In the genomic region with DNA sequence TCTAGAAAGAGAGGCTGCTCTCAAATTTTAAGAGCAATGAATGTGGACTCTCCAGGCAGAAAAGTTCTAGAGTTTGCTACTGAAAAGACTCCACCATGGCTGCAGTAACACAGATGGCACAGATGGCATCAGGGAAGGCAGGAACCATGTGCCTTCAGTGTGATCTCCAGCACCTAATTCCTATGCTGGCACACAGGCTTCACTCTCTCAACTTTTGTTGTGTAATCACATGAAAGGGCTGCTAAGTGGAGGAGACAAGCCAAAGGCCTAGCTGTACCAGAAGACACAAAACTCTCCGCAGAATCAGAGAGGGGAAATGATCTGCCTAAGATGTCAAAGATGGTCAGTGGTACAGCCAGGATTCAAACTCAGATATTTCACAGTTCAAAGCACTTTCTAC, we compare ENCODE assay signal across 21 cellular contexts. TPM values are rescaled to one million over a fixed set of nuclear protein-coding genes. Genes with fewer than 3 reads are reported as not detected.
A peak's percentile ranks its signal among the peaks of the same experiment; 100 is the strongest.
DNase-seq lines count a peak whose midpoint lies in the region; ATAC-seq and TF ChIP-seq lines count a peak whose summit lies in the region.
"Had no signal": no experiment of that assay in that cellular context is flagged by ENCODE, and none has a peak within 500 bp of the region (broad histone marks: within the 10 kb centered on the region; RNA-seq: fewer than 3 reads in every experiment).

No MANE protein-coding gene starts in this region.

- in situ Hi-C loops in SK-MEL-5 (cut with HindIII; ENCODE audit: low pct_unique_long_range_greater_than_20kb, low sequenced_read_pairs), result no loop called here

- peaks cover 48% of the 10 kb centered on the region for H3K36me3 Mint-ChIP-seq in activated T-cell treated with anti-CD3 and anti-CD28 coated beads, Interleukin-2, amount 50 U/mL, for 24 hours (ENCODE audit: low read depth)
- peaks cover 4% of the 10 kb centered on the region for H3K36me3 Mint-ChIP-seq in activated T-cell treated with anti-CD3 and anti-CD28 coated beads, Interleukin-2, amount 50 U/mL, for 4 hours (ENCODE audit: insufficient read depth)
- H3K36me3 Mint-ChIP-seq in neural crest cell (ENCODE audit: low read depth), result peaks cover 7% of the 10 kb centered on the region

- no peak for ATAC-seq in activated T-cell treated with anti-CD3 and anti-CD28 coated beads, Interleukin-2, amount 50 U/mL, for 4 hours
- no peak for ATAC-seq in HG02938 (IDR thresholded peaks at IDR 0.05; ENCODE audit: unreplicated experiment)
- ATAC-seq: CD8-positive, alpha-beta T cell had no signal

- no peaks in the 10 kb centered on the region for H3K9me3 Mint-ChIP-seq in activated T-cell treated with anti-CD3 and anti-CD28 coated beads, Interleukin-2, amount 50 U/mL, for 24 hours
- no peaks in the 10 kb centered on the region for H3K9me3 Mint-ChIP-seq in activated T-cell treated with anti-CD3 and anti-CD28 coated beads, Interleukin-2, amount 50 U/mL, for 4 hours
- H3K9me3 Mint-ChIP-seq in neural crest cell, result no peaks in the 10 kb centered on the region
- H3K9me3 Mint-ChIP-seq: CD8-positive, alpha-beta T cell had no signal

- H3K4me3 Mint-ChIP-seq in activated T-cell treated with anti-CD3 and anti-CD28 coated beads, Interleukin-2, amount 50 U/mL, for 24 hours, result no peak overlapping the region
- H3K4me3 Mint-ChIP-seq in activated T-cell treated with anti-CD3 and anti-CD28 coated beads, Interleukin-2, amount 50 U/mL, for 4 hours, result no peak overlapping the region
- no peak overlapping the region for H3K4me3 Mint-ChIP-seq in neural crest cell
- H3K4me3 Mint-ChIP-seq: B cell; CD8-positive, alpha-beta T cell had no signal

- no peak for TF ChIP-seq CTCF in AG10803 (conservative IDR thresholded peaks at IDR 0.05; ENCODE audit: low read length)
- no peak for TF ChIP-seq CTCF in neural crest cell (conservative IDR thresholded peaks at IDR 0.05)

- no peaks in the 10 kb centered on the region for H3K4me1 Mint-ChIP-seq in activated T-cell treated with anti-CD3 and anti-CD28 coated beads, Interleukin-2, amount 50 U/mL, for 24 hours (ENCODE audit: low read depth)
- peaks cover 4% of the 10 kb centered on the region for H3K4me1 Mint-ChIP-seq in activated T-cell treated with anti-CD3 and anti-CD28 coated beads, Interleukin-2, amount 50 U/mL, for 4 hours (ENCODE audit: low read depth)
- no peaks in the 10 kb centered on the region for H3K4me1 Mint-ChIP-seq in neural crest cell

- H3K4me3 ChIP-seq in AG10803 (ENCODE audit: low read length), result no peak overlapping the region
- H3K4me3 ChIP-seq: MG63, PC-9 had no signal

- peak overlapping the region; percentile 3 for H3K27ac Mint-ChIP-seq in activated T-cell treated with anti-CD3 and anti-CD28 coated beads, Interleukin-2, amount 50 U/mL, for 24 hours
- H3K27ac Mint-ChIP-seq in neural crest cell (ENCODE audit: unreplicated experiment), result peak overlapping the region; percentile 59
- H3K27ac Mint-ChIP-seq: B cell; CD8-positive, alpha-beta T cell had no signal

- DNase-seq in activated T-cell treated with anti-CD3 and anti-CD28 coated beads, Interleukin-2, amount 50 U/mL, for 24 hours, result no peak
- DNase-seq in activated T-cell treated with anti-CD3 and anti-CD28 coated beads, Interleukin-2, amount 50 U/mL, for 4 hours, result no peak
- DNase-seq in AG10803 (ENCODE audit: low read depth) (peak; percentile 19), SK-MEL-5 (ENCODE audit: low read depth, low spot score) (peak; percentile 16), neural crest cell (ENCODE audit: low read depth, low spot score) (no peak), GOT3 (lab: John Stamatoyannopoulos, UW) (no peak)
- DNase-seq: Caco-2; CD8-positive, alpha-beta T cell; DMS153; DND-41; KBM-7; MG63; NCI-H1105 treated with DMSO at 0.1 percent for 48 hours; NCI-H146; NCI-H2029; NCI-H524 treated with DMSO at 0.1 percent for 48 hours; NCI-H774; PC-9; SHP77 had no signal

- H3K27me3 Mint-ChIP-seq in activated T-cell treated with anti-CD3 and anti-CD28 coated beads, Interleukin-2, amount 50 U/mL, for 24 hours, result no peaks in the 10 kb centered on the region
- no peaks in the 10 kb centered on the region for H3K27me3 Mint-ChIP-seq in activated T-cell treated with anti-CD3 and anti-CD28 coated beads, Interleukin-2, amount 50 U/mL, for 4 hours (ENCODE audit: low read depth)
- no peaks in the 10 kb centered on the region for H3K27me3 Mint-ChIP-seq in neural crest cell (ENCODE audit: low read depth)
- H3K27me3 Mint-ChIP-seq: B cell had no signal

RNA-seq across cellular contexts. Expression of a gene that starts 31.1 kb away (rescaled TPM):
- total RNA-seq in activated T-cell treated with anti-CD3 and anti-CD28 coated beads, Interleukin-2, amount 50 U/mL, for 4 hours, result 10 to 100 TPM; 66.8 to 70.8 (median 70.3) TPM
- 50.2 and 52.8 TPM in 2 replicates for total RNA-seq in SK-MEL-5 (2014; rRNA removed; shearing (Covaris generic))
- polyA plus RNA-seq in SK-MEL-5 (2015; cell fraction: cytosol; rRNA removed), result 58.6 and 59.7 TPM in 2 replicates
- polyA plus RNA-seq in SK-MEL-5 (2015; cell fraction: nucleus; rRNA removed), result 40.7 and 43.8 TPM in 2 replicates
- 81.9 and 83.3 TPM in 2 replicates for total RNA-seq in neural crest cell

Comparison
In these comparisons a context has a peak if more than half of its experiments do, and no peak if none do; other contexts are left out.
1. DNase-seq: peak in AG10803 (single experiment) and SK-MEL-5 (single experiment); none in activated T-cell treated with anti-CD3 and anti-CD28 coated beads, Interleukin-2, amount 50 U/mL, for 24 hours (single experiment), activated T-cell treated with anti-CD3 and anti-CD28 coated beads, Interleukin-2, amount 50 U/mL, for 4 hours (single experiment), neural crest cell (single experiment) and GOT3 (single experiment).